In the genomic region with DNA sequence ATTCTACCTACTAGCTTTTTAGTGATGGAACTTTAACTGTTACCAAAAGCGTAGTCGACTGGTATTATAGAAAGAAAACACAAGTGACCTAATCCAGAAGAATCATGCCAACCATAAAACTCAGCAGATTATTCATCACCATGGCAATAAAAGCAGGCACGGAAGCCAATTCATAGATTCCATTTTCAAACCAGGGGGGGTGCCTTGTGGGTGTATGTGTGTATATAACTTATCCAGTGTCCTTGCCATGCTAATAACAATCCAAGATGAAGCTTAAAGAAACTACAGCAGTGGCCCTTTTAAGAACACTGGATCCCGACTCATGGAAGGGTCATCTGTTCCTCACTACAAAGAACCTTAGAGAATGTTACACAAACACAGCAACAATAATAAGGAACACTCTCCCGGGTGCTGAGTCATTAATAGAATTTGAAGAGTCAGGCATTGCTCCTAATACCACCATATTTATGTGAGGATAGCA, we compare ENCODE assay signal across 2 cellular contexts.
TF ChIP-seq lines count a peak whose summit lies in the region.

No MANE protein-coding gene starts in this region.

TF ChIP-seq in SK-N-SH treated with all-trans-retinoic acid at 6 μM for 48 hours, 23 proteins besides CTCF, POLR2A, EP300 and RAD21 (continued from another document):
- TF ChIP-seq, protein P1, sequence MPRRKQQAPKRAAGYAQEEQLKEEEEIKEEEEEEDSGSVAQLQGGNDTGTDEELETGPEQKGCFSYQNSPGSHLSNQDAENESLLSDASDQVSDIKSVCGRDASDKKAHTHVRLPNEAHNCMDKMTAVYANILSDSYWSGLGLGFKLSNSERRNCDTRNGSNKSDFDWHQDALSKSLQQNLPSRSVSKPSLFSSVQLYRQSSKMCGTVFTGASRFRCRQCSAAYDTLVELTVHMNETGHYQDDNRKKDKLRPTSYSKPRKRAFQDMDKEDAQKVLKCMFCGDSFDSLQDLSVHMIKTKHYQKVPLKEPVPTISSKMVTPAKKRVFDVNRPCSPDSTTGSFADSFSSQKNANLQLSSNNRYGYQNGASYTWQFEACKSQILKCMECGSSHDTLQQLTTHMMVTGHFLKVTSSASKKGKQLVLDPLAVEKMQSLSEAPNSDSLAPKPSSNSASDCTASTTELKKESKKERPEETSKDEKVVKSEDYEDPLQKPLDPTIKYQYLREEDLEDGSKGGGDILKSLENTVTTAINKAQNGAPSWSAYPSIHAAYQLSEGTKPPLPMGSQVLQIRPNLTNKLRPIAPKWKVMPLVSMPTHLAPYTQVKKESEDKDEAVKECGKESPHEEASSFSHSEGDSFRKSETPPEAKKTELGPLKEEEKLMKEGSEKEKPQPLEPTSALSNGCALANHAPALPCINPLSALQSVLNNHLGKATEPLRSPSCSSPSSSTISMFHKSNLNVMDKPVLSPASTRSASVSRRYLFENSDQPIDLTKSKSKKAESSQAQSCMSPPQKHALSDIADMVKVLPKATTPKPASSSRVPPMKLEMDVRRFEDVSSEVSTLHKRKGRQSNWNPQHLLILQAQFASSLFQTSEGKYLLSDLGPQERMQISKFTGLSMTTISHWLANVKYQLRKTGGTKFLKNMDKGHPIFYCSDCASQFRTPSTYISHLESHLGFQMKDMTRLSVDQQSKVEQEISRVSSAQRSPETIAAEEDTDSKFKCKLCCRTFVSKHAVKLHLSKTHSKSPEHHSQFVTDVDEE (CRISPR knock-in tag; IDR thresholded peaks at IDR 0.05) = no peak
- no peak for TF ChIP-seq ZC3H10 (CRISPR knock-in tag; IDR thresholded peaks at IDR 0.05)

TF ChIP-seq in HepG2, 621 proteins besides CTCF, POLR2A, EP300 and RAD21 (continued from another document):
- TF ChIP-seq, protein P2, sequence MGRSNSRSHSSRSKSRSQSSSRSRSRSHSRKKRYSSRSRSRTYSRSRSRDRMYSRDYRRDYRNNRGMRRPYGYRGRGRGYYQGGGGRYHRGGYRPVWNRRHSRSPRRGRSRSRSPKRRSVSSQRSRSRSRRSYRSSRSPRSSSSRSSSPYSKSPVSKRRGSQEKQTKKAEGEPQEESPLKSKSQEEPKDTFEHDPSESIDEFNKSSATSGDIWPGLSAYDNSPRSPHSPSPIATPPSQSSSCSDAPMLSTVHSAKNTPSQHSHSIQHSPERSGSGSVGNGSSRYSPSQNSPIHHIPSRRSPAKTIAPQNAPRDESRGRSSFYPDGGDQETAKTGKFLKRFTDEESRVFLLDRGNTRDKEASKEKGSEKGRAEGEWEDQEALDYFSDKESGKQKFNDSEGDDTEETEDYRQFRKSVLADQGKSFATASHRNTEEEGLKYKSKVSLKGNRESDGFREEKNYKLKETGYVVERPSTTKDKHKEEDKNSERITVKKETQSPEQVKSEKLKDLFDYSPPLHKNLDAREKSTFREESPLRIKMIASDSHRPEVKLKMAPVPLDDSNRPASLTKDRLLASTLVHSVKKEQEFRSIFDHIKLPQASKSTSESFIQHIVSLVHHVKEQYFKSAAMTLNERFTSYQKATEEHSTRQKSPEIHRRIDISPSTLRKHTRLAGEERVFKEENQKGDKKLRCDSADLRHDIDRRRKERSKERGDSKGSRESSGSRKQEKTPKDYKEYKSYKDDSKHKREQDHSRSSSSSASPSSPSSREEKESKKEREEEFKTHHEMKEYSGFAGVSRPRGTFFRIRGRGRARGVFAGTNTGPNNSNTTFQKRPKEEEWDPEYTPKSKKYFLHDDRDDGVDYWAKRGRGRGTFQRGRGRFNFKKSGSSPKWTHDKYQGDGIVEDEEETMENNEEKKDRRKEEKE (IDR thresholded peaks at IDR 0.05) = no peak
- TF ChIP-seq ZNF207 (IDR thresholded peaks at IDR 0.05; ENCODE audit: borderline replicate concordance) (no peak), MAFF (IDR thresholded peaks at IDR 0.05; ENCODE audit: low read depth, low read length) (no peak), ZNF263 (CRISPR knock-in tag; IDR thresholded peaks at IDR 0.05) (no peak), JUNB (CRISPR knock-in tag; IDR thresholded peaks at IDR 0.05; ENCODE audit: borderline replicate concordance) (no peak), ELF3 (CRISPR knock-in tag; IDR thresholded peaks at IDR 0.05) (no peak), SP4 (CRISPR knock-in tag; IDR thresholded peaks at IDR 0.05) (no peak), RARG (CRISPR knock-in tag; IDR thresholded peaks at IDR 0.05; ENCODE audit: low read depth) (no peak)
- TF ChIP-seq, protein P3, sequence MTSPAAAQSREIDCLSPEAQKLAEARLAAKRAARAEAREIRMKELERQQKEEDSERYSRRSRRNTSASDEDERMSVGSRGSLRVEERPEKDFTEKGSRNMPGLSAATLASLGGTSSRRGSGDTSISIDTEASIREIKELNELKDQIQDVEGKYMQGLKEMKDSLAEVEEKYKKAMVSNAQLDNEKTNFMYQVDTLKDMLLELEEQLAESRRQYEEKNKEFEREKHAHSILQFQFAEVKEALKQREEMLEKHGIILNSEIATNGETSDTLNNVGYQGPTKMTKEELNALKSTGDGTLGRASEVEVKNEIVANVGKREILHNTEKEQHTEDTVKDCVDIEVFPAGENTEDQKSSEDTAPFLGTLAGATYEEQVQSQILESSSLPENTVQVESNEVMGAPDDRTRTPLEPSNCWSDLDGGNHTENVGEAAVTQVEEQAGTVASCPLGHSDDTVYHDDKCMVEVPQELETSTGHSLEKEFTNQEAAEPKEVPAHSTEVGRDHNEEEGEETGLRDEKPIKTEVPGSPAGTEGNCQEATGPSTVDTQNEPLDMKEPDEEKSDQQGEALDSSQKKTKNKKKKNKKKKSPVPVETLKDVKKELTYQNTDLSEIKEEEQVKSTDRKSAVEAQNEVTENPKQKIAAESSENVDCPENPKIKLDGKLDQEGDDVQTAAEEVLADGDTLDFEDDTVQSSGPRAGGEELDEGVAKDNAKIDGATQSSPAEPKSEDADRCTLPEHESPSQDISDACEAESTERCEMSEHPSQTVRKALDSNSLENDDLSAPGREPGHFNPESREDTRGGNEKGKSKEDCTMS (CRISPR knock-in tag; conservative IDR thresholded peaks at IDR 0.05) = no peak
